8 cellular contexts compared by ENCODE assay signal in the genomic region with DNA sequence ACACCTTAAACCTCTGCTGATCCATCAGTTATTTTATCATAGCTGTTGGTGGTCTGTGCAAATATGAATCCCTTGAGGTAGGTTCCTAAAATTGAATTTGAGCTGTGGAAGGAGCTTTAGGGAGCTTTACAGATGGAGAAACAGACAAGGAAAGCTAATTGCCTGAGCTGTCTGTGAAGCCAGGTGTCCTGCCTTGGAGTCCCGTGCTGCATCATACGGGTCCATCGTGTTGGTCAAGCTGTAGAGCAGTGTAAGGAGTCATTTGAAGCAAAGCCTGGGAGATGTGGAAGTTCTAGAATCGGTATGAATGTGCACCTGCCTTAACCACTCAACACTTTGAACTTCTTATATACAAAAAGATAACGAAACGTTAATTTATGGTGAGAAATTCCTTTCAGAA. TPM values are rescaled to one million over a fixed set of nuclear protein-coding genes. Genes with fewer than 3 reads are reported as not detected.
DNase-seq lines count a peak whose midpoint lies in the region; ATAC-seq and TF ChIP-seq lines count a peak whose summit lies in the region.

No MANE protein-coding gene starts in this region.

- in situ Hi-C loops in Panc1 (cut with HindIII; ENCODE audit: low pct_unique_long_range_greater_than_20kb, low sequenced_read_pairs) (no loop called here), gastrocnemius medialis (cut with MboI; ENCODE audit: low sequenced_read_pairs in 4 of 4) (no loop called here)

- TF ChIP-seq CTCF in GM23338 (conservative IDR thresholded peaks at IDR 0.05; ENCODE audit: low read depth in 2 of 2), result no peak
- TF ChIP-seq CTCF in Panc1 (IDR thresholded peaks at IDR 0.05), result no peak
- TF ChIP-seq CTCF in esophagus squamous epithelium (IDR thresholded peaks at IDR 0.05), result no peak
- no peak for TF ChIP-seq CTCF in gastrocnemius medialis (IDR thresholded peaks at IDR 0.05 in 4 of 5, conservative IDR thresholded peaks at IDR 0.05 in 1 of 5)
- no peak for TF ChIP-seq CTCF in omental fat pad (IDR thresholded peaks at IDR 0.05)

- CTCF ChIA-PET in Panc1 (lab: Charles Lee), result interaction anchor here (0.5 to 1.9 kb wide), 7 partner anchors 12 to 247 kb away, joined by 3 to 11 read pairs (median 4); no protein-coding TSS in a partner anchor

- H3K4me1 ChIP-seq in GM23338 (ENCODE audit: insufficient read depth) (peaks cover 10% of the 10 kb centered on the region), Panc1 (ENCODE audit: control insufficient read depth, insufficient read depth, low read length) (peaks cover 21% of the 10 kb centered on the region), esophagus squamous epithelium (peaks cover 0 to 26% (median 17%) of the 10 kb centered on the region in 3 donors), gastrocnemius medialis (peaks cover 11 to 12% of the 10 kb centered on the region in 2 donors)

- H3K27ac ChIP-seq in GM23338 (ENCODE audit: low read depth) (no peak overlapping the region), Panc1 (ENCODE audit: low read length) (peak overlapping the region; percentile 99), esophagus squamous epithelium (peak overlapping the region; percentile 89 to 96 (median 92)), gastrocnemius medialis (peak overlapping the region; percentile 87 to 97 (median 93))

- H3K27ac Mint-ChIP-seq in GM23338, result peak overlapping the region; percentile 79

- DNase-seq in GM23338 (ENCODE audit: low spot score), result no peak
- no peak for DNase-seq in Panc1 (ENCODE audit: low read depth, low spot score)
- no peak for DNase-seq in esophagus squamous epithelium (lab: John Stamatoyannopoulos, UW)
- DNase-seq in gastrocnemius medialis, result no peak
- no peak for DNase-seq in NCI-H1694 treated with DMSO at 0.1 percent for 48 hours (lab: John Stamatoyannopoulos, UW)
- no peak for DNase-seq in GM03348 (ENCODE audit: low spot score)
- no peak for DNase-seq in omental fat pad (ENCODE audit: low spot score)

- POLR2A ChIA-PET in Panc1 (lab: Charles Lee), result interaction anchor here (0.5 to 1.2 kb wide), 2 partner anchors 12 to 74 kb away, joined by 4 to 5 read pairs; no protein-coding TSS in a partner anchor

- peak overlapping the region; percentile 95 for H3K4me3 ChIP-seq in GM23338
- H3K4me3 ChIP-seq in Panc1 (ENCODE audit: low read depth in 2 of 2, low read length in 2 of 2), result peak overlapping the region; percentile 80 to 93
- peak overlapping the region; percentile 67 to 82 (median 72) for H3K4me3 ChIP-seq in esophagus squamous epithelium
- peak overlapping the region; percentile 73 to 89 (median 76) for H3K4me3 ChIP-seq in gastrocnemius medialis

- H3K4me1 Mint-ChIP-seq in GM23338, result peaks cover 24% of the 10 kb centered on the region

- ATAC-seq in GM23338 (no peak), Panc1 (no peak), gastrocnemius medialis (no peak), GM21825 (IDR thresholded peaks at IDR 0.05; ENCODE audit: unreplicated experiment) (no peak), omental fat pad (ENCODE audit: low FRiP score) (no peak)

- peaks cover 18% of the 10 kb centered on the region for H3F3A ChIP-seq in GM23338 (replicated peaks; ENCODE audit: low read depth)

- 0 out of 2 replicates have a peak, but pooled peaks cover 13% of the 10 kb centered on the region for H3K36me3 ChIP-seq in GM23338 (ENCODE audit: insufficient read depth)
- no peaks in the 10 kb centered on the region for H3K36me3 ChIP-seq in Panc1 (ENCODE audit: control insufficient read depth, insufficient read depth, low read length)
- H3K36me3 ChIP-seq in esophagus squamous epithelium, result peaks cover 0 to 14% (median 0%) of the 10 kb centered on the region in 3 donors
- peaks cover 0 to 8% of the 10 kb centered on the region in 2 donors for H3K36me3 ChIP-seq in gastrocnemius medialis

- TSS peak; percentile 97 for BruUV-seq in Panc1 (replicated peaks; lab: Mats Ljungman, UMichigan)

- H3K9me3 ChIP-seq in Panc1 (ENCODE audit: control insufficient read depth, insufficient read depth, low read depth, low read length) (no peaks in the 10 kb centered on the region), esophagus squamous epithelium (no peaks in the 10 kb centered on the region), gastrocnemius medialis (no peaks in the 10 kb centered on the region)

- H3K9me3 Mint-ChIP-seq in GM23338, result no peaks in the 10 kb centered on the region; the same call in 2 of the 3 replicates

- H3K4me2 ChIP-seq in GM23338, result peak overlapping the region; percentile 88

- peak overlapping the region; percentile 97 for H3K4me3 Mint-ChIP-seq in GM23338

- intact Hi-C loops in Panc1 (cut with micrococcal nuclease; ENCODE audit: unreplicated experiment), result no loop called here
- intact Hi-C loops in esophagus squamous epithelium (cut with DNase I), result no loop called here
- intact Hi-C loops in gastrocnemius medialis (cut with DNase I; ENCODE audit: low total_unique reads), result loop anchor here (5.0 kb wide), 1 partner anchor 70 kb away; a partner anchor contains a TSS

- H4K20me1 ChIP-seq in GM23338 (replicated peaks; ENCODE audit: insufficient read depth), result peaks cover 3% of the 10 kb centered on the region; the same call in 1 of the 2 replicates

- H3K27me3 ChIP-seq in GM23338 (ENCODE audit: insufficient read depth) (no peaks in the 10 kb centered on the region), Panc1 (ENCODE audit: control insufficient read depth, insufficient read depth, low read length) (no peaks in the 10 kb centered on the region), esophagus squamous epithelium (no peaks in the 10 kb centered on the region), gastrocnemius medialis (no peaks in the 10 kb centered on the region)

- H2AFZ ChIP-seq in GM23338, result no peak overlapping the region

- peaks cover 35% of the 10 kb centered on the region for H3K36me3 Mint-ChIP-seq in GM23338 (ENCODE audit: low read depth)

- peaks cover 21% of the 10 kb centered on the region for H3K79me2 ChIP-seq in GM23338 (replicated peaks; ENCODE audit: insufficient read depth)

- 15 to 31% methylated on average over 6 of the region's 6 CpGs for WGBS in esophagus squamous epithelium, 2 donors

- peaks cover 20% of the 10 kb centered on the region for H3K27me3 Mint-ChIP-seq in GM23338 (ENCODE audit: insufficient read depth, low read depth, poor library complexity)

- TF ChIP-seq POLR2A in esophagus squamous epithelium (IDR thresholded peaks at IDR 0.05) (no peak), gastrocnemius medialis (IDR thresholded peaks at IDR 0.05) (no peak)

- no peaks in the 10 kb centered on the region for H3K9me2 ChIP-seq in GM23338 (ENCODE audit: insufficient read depth)

RNA-seq across cellular contexts. Expression of a gene that starts 1.0 kb away (rescaled TPM):
- 25.9 and 30.4 TPM in 2 replicates for total RNA-seq in GM23338 (2014; rRNA removed; shearing (Covaris generic))
- polyA plus RNA-seq in GM23338 (2016; fragmentation: Nextera tagmentation; extraction: Ambion mirVana), result 17.4 and 22.5 TPM in 2 replicates
- total RNA-seq in Panc1 (2021; ENCODE audit: unreplicated experiment), result 39.0 TPM
- 31.1 TPM for polyA plus RNA-seq in Panc1 (2012; ENCODE audit: insufficient read length)
- total RNA-seq in esophagus squamous epithelium, result 10 to 100 TPM in 2 of 4 donors, 1 to 10 TPM in 2; 3.1 to 14.1 (median 10.4) TPM
- total RNA-seq in gastrocnemius medialis, result 1 to 10 TPM; 2.9 to 9.2 (median 6.9) TPM
- total RNA-seq in omental fat pad, result 10 to 100 TPM in 1 of 4 donors, 1 to 10 TPM in 3; 3.5 to 13.7 (median 6.9) TPM

RNA-seq across cellular contexts. Expression of a gene that starts 51.9 kb away (rescaled TPM):
- total RNA-seq in GM23338 (2014; rRNA removed; shearing (Covaris generic)), result 17.7 and 19.0 TPM in 2 replicates
- 16.1 and 18.2 TPM in 2 replicates for polyA plus RNA-seq in GM23338 (2016; fragmentation: Nextera tagmentation; extraction: Ambion mirVana)
- total RNA-seq in Panc1 (2021; ENCODE audit: unreplicated experiment) (8.1 TPM), esophagus squamous epithelium (10 to 100 TPM in 1 of 4 donors, 1 to 10 TPM in 2, under 1 TPM in 1; 0.76 to 11.4 (median 5.6) TPM), gastrocnemius medialis (10 to 100 TPM in 1 of 4 donors, 1 to 10 TPM in 3; 5.0 to 11.6 (median 5.6) TPM), omental fat pad (100 to 1,000 TPM in 1 of 4 donors, 10 to 100 TPM in 3; 44.0 to 120 (median 68.6) TPM)
- polyA plus RNA-seq in Panc1 (2012; ENCODE audit: insufficient read length), result 8.7 TPM
